ENCODE assay signal across 8 cellular contexts in the genomic region with DNA sequence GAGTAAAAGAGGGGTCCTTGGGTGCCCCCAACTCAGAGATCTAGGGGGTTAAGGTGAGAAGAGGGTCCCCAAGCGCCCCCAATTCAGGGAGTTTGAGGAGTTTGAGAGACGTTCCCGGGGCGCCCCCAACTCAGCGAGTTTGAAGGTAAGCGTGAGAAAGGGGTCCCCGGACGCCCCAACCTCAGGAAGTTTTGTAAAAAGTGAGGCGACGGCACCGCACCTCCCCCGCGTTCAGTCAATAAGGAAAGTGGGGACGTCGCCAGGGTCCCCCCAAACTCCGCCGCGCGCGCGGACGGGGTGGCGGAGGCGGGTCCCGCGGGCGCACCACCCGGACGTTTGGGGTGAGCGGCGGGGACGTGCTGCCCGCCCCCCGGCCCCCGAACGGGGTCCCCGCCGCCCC. TPM values are rescaled to one million over a fixed set of nuclear protein-coding genes. Genes with fewer than 3 reads are reported as not detected.
DNase-seq lines count a peak whose midpoint lies in the region; ATAC-seq, FAIRE-seq and TF ChIP-seq lines count a peak whose summit lies in the region.

No MANE protein-coding gene starts in this region.

- no peak overlapping the region for H3T11ph ChIP-seq in H9 (ENCODE audit: low read length)

- H3K4me1 Mint-ChIP-seq in H9, result peaks cover 19 to 21% of the 10 kb centered on the region in 2 experiments
- H3K4me1 Mint-ChIP-seq in activated CD4-positive, alpha-beta memory T cell treated with anti-CD3 and anti-CD28 coated beads for 36 hours (ENCODE audit: low read depth), result peaks cover 19% of the 10 kb centered on the region

- no peak overlapping the region for H2AK5ac ChIP-seq in H9 (ENCODE audit: insufficient read length, low read length)

- H3K27ac Mint-ChIP-seq in H9, result no peak overlapping the region
- no peak overlapping the region for H3K27ac Mint-ChIP-seq in activated CD4-positive, alpha-beta memory T cell treated with anti-CD3 and anti-CD28 coated beads for 36 hours

- no peaks in the 10 kb centered on the region for H3K79me2 ChIP-seq in H9 (ENCODE audit: insufficient read depth, low read length)

- H3K9me3 ChIP-seq in H9 (ENCODE audit: control insufficient read depth, low read depth, low read length) (no peaks in the 10 kb centered on the region), right cardiac atrium (ENCODE audit: control insufficient read depth, low read length) (no peaks in the 10 kb centered on the region), small intestine (ENCODE audit: control insufficient read depth, low read depth) (no peaks in the 10 kb centered on the region)

- DNase-seq in H9, result no peak
- DNase-seq in activated CD4-positive, alpha-beta memory T cell treated with anti-CD3 and anti-CD28 coated beads for 36 hours, result no peak
- DNase-seq in right cardiac atrium, result peak in 1 of 3 donors; percentile 33
- DNase-seq in small intestine, result no peak
- DNase-seq in NCI-H524 (lab: John Stamatoyannopoulos, UW), result no peak
- no peak for DNase-seq in NOMO-1 treated with dmso at 0.1 percent for 144 hours (lab: John Stamatoyannopoulos, UW; ENCODE audit: unreplicated experiment)
- DNase-seq in SIG-M5 (lab: John Stamatoyannopoulos, UW), result no peak

- FAIRE-seq in small intestine (lab: Jason Lieb, UNC), result no peak

- no peak overlapping the region for H4K91ac ChIP-seq in H9 (ENCODE audit: insufficient read length, low read depth, low read length)

- peak overlapping the region; percentile 84 for H3K4me3 ChIP-seq in right cardiac atrium (ENCODE audit: low read length)
- peak overlapping the region; percentile 64 to 72 for H3K4me3 ChIP-seq in small intestine (ENCODE audit: low read depth in 1 of 2, low read length in 2 of 2)

- no peak overlapping the region for H3K56ac ChIP-seq in H9 (ENCODE audit: insufficient read length, low read depth, low read length)

- no peaks in the 10 kb centered on the region for H3K79me1 ChIP-seq in H9 (ENCODE audit: insufficient read depth, low read depth, low read length, poor library complexity, severe bottlenecking)

- no peaks in the 10 kb centered on the region for H4K20me1 ChIP-seq in H9 (ENCODE audit: control insufficient read depth, insufficient read depth, insufficient read length)

- no peak overlapping the region for H4K8ac ChIP-seq in H9 (replicated peaks; ENCODE audit: insufficient read length, low read depth, low read length)

- H3K9ac ChIP-seq in H9 (ENCODE audit: extremely low read depth, insufficient read length, low read length), result no peak overlapping the region

- no peaks in the 10 kb centered on the region for H3K36me3 Mint-ChIP-seq in H9 (ENCODE audit: insufficient read depth in 1 of 3, low read depth in 3 of 3)
- H3K36me3 Mint-ChIP-seq in activated CD4-positive, alpha-beta memory T cell treated with anti-CD3 and anti-CD28 coated beads for 36 hours, result no peaks in the 10 kb centered on the region

- WGBS in H9 (ENCODE audit: extremely low coverage, insufficient read length, low lambda C conversion rate), result no CpG with 5 or more reads among the region's 38 CpGs
- under 1% methylated on average over 38 of the region's 38 CpGs for WGBS in right cardiac atrium
- 0 to 1% (median 0%) methylated on average over 16 to 38 of the region's 38 CpGs for WGBS in small intestine, 3 donors

- H3K18ac ChIP-seq in H9 (ENCODE audit: insufficient read length, low read depth, low read length), result no peak overlapping the region

- peaks cover 44% of the 10 kb centered on the region for H3K27me3 Mint-ChIP-seq in H9 (ENCODE audit: low read depth)
- H3K27me3 Mint-ChIP-seq in activated CD4-positive, alpha-beta memory T cell treated with anti-CD3 and anti-CD28 coated beads for 36 hours, result peaks cover 12% of the 10 kb centered on the region

- H3K27me3 ChIP-seq in H9 (ENCODE audit: insufficient read depth, low read length), result peaks cover 14% of the 10 kb centered on the region
- H3K27me3 ChIP-seq in right cardiac atrium (ENCODE audit: control insufficient read depth, insufficient read depth), result no peaks in the 10 kb centered on the region
- H3K27me3 ChIP-seq in small intestine (ENCODE audit: control insufficient read depth in 2 of 2, insufficient read depth in 2 of 2, low read length in 2 of 2), result no peaks in the 10 kb centered on the region

- no peak overlapping the region for H3K23ac ChIP-seq in H9 (ENCODE audit: insufficient read length, low read depth, low read length)

- H3K4ac ChIP-seq in H9 (ENCODE audit: low read depth, low read length), result no peak overlapping the region

- ATAC-seq in right cardiac atrium (no peak), GM21786 (IDR thresholded peaks at IDR 0.05; ENCODE audit: unreplicated experiment) (no peak)

- H3K4me2 ChIP-seq in H9 (ENCODE audit: insufficient read depth, insufficient read length, low read length), result peak overlapping the region; percentile 80

- POLR2A ChIA-PET in activated CD4-positive, alpha-beta memory T cell treated with anti-CD3 and anti-CD28 coated beads for 36 hours (lab: Charles Lee), result no interaction called here

- H3K4me1 ChIP-seq in H9 (ENCODE audit: insufficient read depth, low read length), result no peaks in the 10 kb centered on the region
- H3K4me1 ChIP-seq in right cardiac atrium (ENCODE audit: control insufficient read depth, insufficient read depth, low read length), result no peaks in the 10 kb centered on the region
- peaks cover 0 to 11% of the 10 kb centered on the region in 2 donors for H3K4me1 ChIP-seq in small intestine (ENCODE audit: control insufficient read depth in 2 of 2, insufficient read depth in 1 of 2, low read depth in 1 of 2, low read length in 1 of 2)

- H2AFZ ChIP-seq in H9 (ENCODE audit: low read length), result no peak overlapping the region

- H3K14ac ChIP-seq in H9 (ENCODE audit: insufficient read depth, low read length), result peak overlapping the region; percentile 69; the same call in 1 of the 2 replicates

- CTCF ChIA-PET in activated CD4-positive, alpha-beta memory T cell treated with anti-CD3 and anti-CD28 coated beads for 36 hours (lab: Charles Lee), result no interaction called here

- no peak overlapping the region for H2BK15ac ChIP-seq in H9 (ENCODE audit: low read depth, low read length)

- H3K23me2 ChIP-seq in H9 (ENCODE audit: insufficient read length, low read depth, low read length, poor library complexity, severe bottlenecking), result peaks cover 10% of the 10 kb centered on the region

- no peak overlapping the region for H2BK12ac ChIP-seq in H9 (ENCODE audit: insufficient read length, low read depth, low read length)

- no peaks in the 10 kb centered on the region for H3K36me3 ChIP-seq in small intestine (ENCODE audit: control insufficient read depth in 2 of 2, insufficient read depth in 2 of 2, low read length in 2 of 2)

- no peak overlapping the region for H3K27ac ChIP-seq in H9 (ENCODE audit: insufficient read length, low read depth, low read length)
- H3K27ac ChIP-seq in right cardiac atrium (ENCODE audit: low read length), result no peak overlapping the region
- H3K27ac ChIP-seq in small intestine (ENCODE audit: low read depth in 1 of 2, low read length in 1 of 2), result peak overlapping the region in 1 of 2 donors; percentile 73

- no peak for TF ChIP-seq CTCF in H9 (conservative IDR thresholded peaks at IDR 0.05)

- H3K9me3 Mint-ChIP-seq in H9, result no peaks in the 10 kb centered on the region; a peak in 1 of 5 replicates
- no peaks in the 10 kb centered on the region for H3K9me3 Mint-ChIP-seq in activated CD4-positive, alpha-beta memory T cell treated with anti-CD3 and anti-CD28 coated beads for 36 hours

- no peak overlapping the region for H2BK20ac ChIP-seq in H9 (ENCODE audit: low read depth, low read length, poor library complexity, severe bottlenecking)

- H2BK120ac ChIP-seq in H9 (ENCODE audit: low read depth, low read length, poor library complexity, severe bottlenecking), result no peak overlapping the region

- intact Hi-C loops in activated CD4-positive, alpha-beta memory T cell treated with anti-CD3 and anti-CD28 coated beads for 36 hours (cut with micrococcal nuclease), result loop anchor here (1.0 to 5.0 kb wide), 4 partner anchors 49 to 208 kb away; a partner anchor contains a TSS
- intact Hi-C loops in right cardiac atrium (cut with DNase I), result loop anchor here in 3 of 4 donors (5.0 kb wide), 3 partner anchors 43 to 53 kb away; no protein-coding TSS in a partner anchor

- H2BK5ac ChIP-seq in H9 (ENCODE audit: insufficient read length, low read length), result no peak overlapping the region

- no peak overlapping the region for H4K5ac ChIP-seq in H9 (ENCODE audit: insufficient read length, low read depth, low read length)

- peak overlapping the region; percentile 72 to 87 for H3K4me3 Mint-ChIP-seq in H9
- peak overlapping the region; percentile 76 for H3K4me3 Mint-ChIP-seq in activated CD4-positive, alpha-beta memory T cell treated with anti-CD3 and anti-CD28 coated beads for 36 hours

RNA-seq across cellular contexts. Expression of a gene that starts 0.4 kb away (rescaled TPM):
- 2.9 and 3.7 TPM in 2 replicates for total RNA-seq in H9 (2021)
- total RNA-seq in activated CD4-positive, alpha-beta memory T cell treated with anti-CD3 and anti-CD28 coated beads for 36 hours, result 1 to 10 TPM; 6.5 to 7.9 TPM
- total RNA-seq in right cardiac atrium, result 10 to 100 TPM in 2 of 4 donors, 1 to 10 TPM in 2; 5.1 to 15.9 (median 9.6) TPM
- 8.2 TPM for polyA plus RNA-seq in right cardiac atrium
- polyA plus RNA-seq in small intestine, result 1 to 10 TPM; 1.1 to 2.8 (median 1.8) TPM

RNA-seq across cellular contexts. Expression of a gene that starts 25.5 kb away (rescaled TPM):
- not detected in 2 replicates for total RNA-seq in H9 (2021)
- not detected for total RNA-seq in activated CD4-positive, alpha-beta memory T cell treated with anti-CD3 and anti-CD28 coated beads for 36 hours
- not detected for total RNA-seq in right cardiac atrium
- polyA plus RNA-seq in right cardiac atrium, result not detected
- under 1 TPM in 1 of 3 donors, not detected in 2; 0.27 TPM for polyA plus RNA-seq in small intestine
